ENCODE assay signal across 8 cellular contexts in the genomic region with DNA sequence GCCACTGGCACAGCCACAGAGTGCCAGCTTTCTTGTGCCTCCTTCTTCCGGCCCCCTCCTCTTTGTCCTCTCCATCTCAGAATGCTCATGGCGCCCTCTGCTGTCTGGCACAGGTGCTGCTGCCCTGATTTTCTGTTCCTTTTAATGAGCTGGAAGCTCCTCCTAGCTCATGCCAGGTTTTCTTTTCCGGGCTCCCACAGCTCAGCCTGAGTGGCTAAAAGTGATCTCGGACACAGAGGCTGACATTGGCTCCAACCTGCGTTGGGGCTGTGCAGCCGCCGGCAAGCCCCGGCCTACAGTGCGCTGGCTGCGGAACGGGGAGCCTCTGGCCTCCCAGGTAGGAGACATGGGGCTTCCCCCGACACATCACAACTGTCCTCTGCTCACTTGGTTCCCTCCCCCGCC. TPM values are rescaled to one million over a fixed set of nuclear protein-coding genes. Genes with fewer than 3 reads are reported as not detected.
DNase-seq lines count a peak whose midpoint lies in the region; ATAC-seq and TF ChIP-seq lines count a peak whose summit lies in the region.

No MANE protein-coding gene starts in this region.

- no peak overlapping the region for H3K27ac ChIP-seq in AG04450 (ENCODE audit: low read depth, low read length)

- H3K9me3 ChIP-seq in AG04450 (ENCODE audit: control insufficient read depth, insufficient read depth, low read length) = no peaks in the 10 kb centered on the region; the same call in 1 of the 2 replicates

- TF ChIP-seq CTCF in AG04450 (IDR thresholded peaks at IDR 0.05; ENCODE audit: low read depth, low read length) = peak; percentile 90
- TF ChIP-seq CTCF in chondrocyte (IDR thresholded peaks at IDR 0.05) = peak; percentile 94

- no peak overlapping the region for H3K4me3 Mint-ChIP-seq in chondrocyte (ENCODE audit: unreplicated experiment)

- no peaks in the 10 kb centered on the region for H3K9me3 Mint-ChIP-seq in chondrocyte (ENCODE audit: low read depth)

- peaks cover 26% of the 10 kb centered on the region for H3K27me3 ChIP-seq in AG04450 (ENCODE audit: control insufficient read depth, insufficient read depth, low read length)

- CTCF ChIA-PET in AG04450 (lab: Charles Lee) = interaction anchor here (0.5 to 4.2 kb wide), 68 partner anchors 8 to 592 kb away, joined by 3 to 129 read pairs (median 5); a partner anchor contains a TSS

- DNase-seq in AG04450 (ENCODE audit: low read depth, low spot score) (peak; percentile 3), GOT3 (lab: John Stamatoyannopoulos, UW) (peak; percentile 12), NCI-H345 (lab: John Stamatoyannopoulos, UW) (peak; percentile 78), chondrocyte (ENCODE audit: low spot score) (peak; percentile 74), left colon (peak; percentile 36 to 78)
- DNase-seq in activated CD4-positive, alpha-beta T cell treated with anti-CD3 and anti-CD28 coated beads for 4 hours = peak; percentile 49 to 64
- peak; percentile 68 for DNase-seq in stimulated activated CD4-positive, alpha-beta T cell treated with anti-CD3 and anti-CD28 coated beads, Interleukin-4, amount 100 ng/mL, for 24 hours

- H3K4me1 Mint-ChIP-seq in chondrocyte (ENCODE audit: low read depth) = no peaks in the 10 kb centered on the region

- H3K27ac Mint-ChIP-seq in chondrocyte (ENCODE audit: unreplicated experiment) = no peak overlapping the region

- ATAC-seq in left colon (peak; percentile 80), GM18519 (IDR thresholded peaks at IDR 0.05; ENCODE audit: low FRiP score, unreplicated experiment) (no peak)

- POLR2A ChIA-PET in AG04450 (lab: Yijun Ruan, JAX) = interaction anchor here (1.3 kb wide), 1 partner anchor 73 kb away, joined by 3 read pairs; no protein-coding TSS in a partner anchor

- no peaks in the 10 kb centered on the region for H3K36me3 Mint-ChIP-seq in chondrocyte (ENCODE audit: low read depth)

- H3K4me3 ChIP-seq in AG04450 (ENCODE audit: low read depth, low read length) = no peak overlapping the region

- peaks cover 10% of the 10 kb centered on the region for H3K27me3 Mint-ChIP-seq in chondrocyte (ENCODE audit: low read depth)

- intact Hi-C loops in left colon (cut with DNase I, micrococcal nuclease) = no loop called here

RNA-seq across cellular contexts. Expression of a gene that starts 18.7 kb away (rescaled TPM):
- not detected in 2 replicates for polyA plus RNA-seq in AG04450 (2011; rRNA removed)
- not detected in 2 replicates for polyA minus RNA-seq in AG04450 (2011; rRNA and poly(A)+ RNA removed)
- total RNA-seq in chondrocyte (not detected in 3 replicates), left colon (under 1 TPM; 0.15 to 0.64 TPM)

RNA-seq across cellular contexts. Expression of a gene that starts 22.6 kb away (rescaled TPM):
- polyA plus RNA-seq in AG04450 (2011; rRNA removed) = 2.3 and 2.7 TPM in 2 replicates
- 4.2 and 6.1 TPM in 2 replicates for polyA minus RNA-seq in AG04450 (2011; rRNA and poly(A)+ RNA removed)
- 2.5 to 3.8 TPM (median 3.7 TPM) in 3 replicates for total RNA-seq in chondrocyte
- total RNA-seq in left colon = 1 to 10 TPM; 1.7 to 2.0 TPM

Comparison
In these comparisons a context has a peak if more than half of its experiments do, and no peak if none do; other contexts are left out.
1. DNase-seq: peak in every context shown above with its lines; median percentile 78 in NCI-H345; 74 in chondrocyte; 68 in stimulated activated CD4-positive, alpha-beta T cell treated with anti-CD3 and anti-CD28 coated beads, Interleukin-4, amount 100 ng/mL, for 24 hours; 57 in left colon; 56 in activated CD4-positive, alpha-beta T cell treated with anti-CD3 and anti-CD28 coated beads for 4 hours; 12 in GOT3; 3 in AG04450.